ENCODE assay signal across 9 cellular contexts in genomic region chr1:208203127-208203847, GRCh38. TPM values are rescaled to one million over a fixed set of nuclear protein-coding genes. Genes with fewer than 3 reads are reported as not detected.
A peak's percentile ranks its signal among the peaks of the same experiment; 100 is the strongest.
DNase-seq lines count a peak whose midpoint lies in the region; ATAC-seq and TF ChIP-seq lines count a peak whose summit lies in the region.
"Had no signal": no experiment of that assay in that cellular context is flagged by ENCODE, and none has a peak within 500 bp of the region (broad histone marks: within the 10 kb centered on the region; RNA-seq: fewer than 3 reads in every experiment).

No MANE protein-coding gene starts in this region.

- peaks cover 5% of the 10 kb centered on the region for H3K27me3 Mint-ChIP-seq in neural progenitor cell (ENCODE audit: insufficient read depth, low read depth)

- no peak overlapping the region for H3K4me3 ChIP-seq in BLaER1 treated with 17β-estradiol and CSF1 and Interleukin-3, amounts not matched to agents 10 nM and 100 nM
- H3K4me3 ChIP-seq in colonic mucosa (no peak overlapping the region), neural progenitor cell (no peak overlapping the region)

- TF ChIP-seq CTCF in colonic mucosa (IDR thresholded peaks at IDR 0.05): no peak
- no peak for TF ChIP-seq CTCF in neural progenitor cell (IDR thresholded peaks at IDR 0.05)

- H4K20me1 ChIP-seq in BLaER1 treated with 17β-estradiol and CSF1 and Interleukin-3, amounts not matched to agents 10 nM and 100 nM: no peaks in the 10 kb centered on the region
- H4K20me1 ChIP-seq in neural progenitor cell (ENCODE audit: low read depth): no peaks in the 10 kb centered on the region

- H3K27me3 ChIP-seq in BLaER1 treated with 17β-estradiol and CSF1 and Interleukin-3, amounts not matched to agents 10 nM and 100 nM: no peaks in the 10 kb centered on the region
- H3K27me3 ChIP-seq in colonic mucosa (no peaks in the 10 kb centered on the region), neural progenitor cell (no peaks in the 10 kb centered on the region)

- H3K9ac ChIP-seq in BLaER1 treated with 17β-estradiol and CSF1 and Interleukin-3, amounts not matched to agents 10 nM and 100 nM: no peak overlapping the region
- peak overlapping the region in 1 of 2 donors; percentile 78 for H3K9ac ChIP-seq in colonic mucosa (ENCODE audit: low read depth in 2 of 2, low read length in 2 of 2)
- H3K9ac ChIP-seq in neural progenitor cell: no peak overlapping the region

- ATAC-seq in GM18861 (IDR thresholded peaks at IDR 0.05; ENCODE audit: unreplicated experiment): no peak

- DNase-seq in NCI-H2227 (lab: John Stamatoyannopoulos, UW; ENCODE audit: unreplicated experiment) (peak; percentile 25), colonic mucosa (peak; percentile 87), neural progenitor cell (ENCODE audit: low spot score) (no peak)
- no peak for DNase-seq in stimulated activated CD4-positive, alpha-beta T cell treated with anti-CD3 and anti-CD28 coated beads, Interleukin-2, amount 100 ng/mL, for 24 hours
- DNase-seq in stimulated activated CD4-positive, alpha-beta T cell treated with anti-CD3 and anti-CD28 coated beads, Interleukin-4, amount 100 ng/mL, for 24 hours: no peak
- no peak for DNase-seq in activated effector memory CD4-positive, alpha-beta T cell treated with anti-CD3 and anti-CD28 coated beads, Interleukin-2, amount 50 U/mL, for 16 hours

- peak overlapping the region; percentile 44 for H3K27ac Mint-ChIP-seq in neural progenitor cell

- H3K4me3 Mint-ChIP-seq in neural progenitor cell: peak overlapping the region; percentile 21
- H3K4me3 Mint-ChIP-seq: IgD-negative memory B cell had no signal

- H3K4me2 ChIP-seq in BLaER1 treated with 17β-estradiol and CSF1 and Interleukin-3, amounts not matched to agents 10 nM and 100 nM: peak overlapping the region in 6 of 11 experiments; percentile 23 to 46 (median 32); a peak in 5 of 22 replicates
- H3K4me2 ChIP-seq in neural progenitor cell: no peak overlapping the region

- H3K79me2 ChIP-seq in neural progenitor cell (ENCODE audit: low read depth): no peaks in the 10 kb centered on the region

- intact Hi-C loops in colonic mucosa (cut with DNase I): loop anchor here (5.0 kb wide), 1 partner anchor 34 kb away; no protein-coding TSS in a partner anchor

- peaks cover 51% of the 10 kb centered on the region for H3K4me1 Mint-ChIP-seq in neural progenitor cell
- H3K4me1 Mint-ChIP-seq: IgD-negative memory B cell had no signal

- peaks cover 12% of the 10 kb centered on the region for H3F3A ChIP-seq in neural progenitor cell (ENCODE audit: low read depth)

- no peaks in the 10 kb centered on the region for H3K9me3 ChIP-seq in BLaER1 treated with 17β-estradiol and CSF1 and Interleukin-3, amounts not matched to agents 10 nM and 100 nM (replicated peaks in 1 of 11)
- H3K9me3 ChIP-seq in colonic mucosa: no peaks in the 10 kb centered on the region
- H3K9me3 ChIP-seq in neural progenitor cell (ENCODE audit: low read depth): no peaks in the 10 kb centered on the region

- H3K4me1 ChIP-seq in BLaER1 treated with 17β-estradiol and CSF1 and Interleukin-3, amounts not matched to agents 10 nM and 100 nM: peaks cover 13 to 28% (median 19%) of the 10 kb centered on the region in 10 experiments; a peak in 19 of 20 replicates
- H3K4me1 ChIP-seq in colonic mucosa (peaks cover 13% of the 10 kb centered on the region), neural progenitor cell (peaks cover 48% of the 10 kb centered on the region)

- no peaks in the 10 kb centered on the region for H3K9me3 Mint-ChIP-seq in neural progenitor cell
- H3K9me3 Mint-ChIP-seq: IgD-negative memory B cell had no signal

- H3K27ac ChIP-seq in BLaER1 treated with 17β-estradiol and CSF1 and Interleukin-3, amounts not matched to agents 10 nM and 100 nM: no peak overlapping the region
- H3K27ac ChIP-seq in colonic mucosa: peak overlapping the region; percentile 78
- no peak overlapping the region for H3K27ac ChIP-seq in neural progenitor cell

- no peaks in the 10 kb centered on the region for H3K36me3 ChIP-seq in BLaER1 treated with 17β-estradiol and CSF1 and Interleukin-3, amounts not matched to agents 10 nM and 100 nM
- H3K36me3 ChIP-seq in colonic mucosa (no peaks in the 10 kb centered on the region), neural progenitor cell (no peaks in the 10 kb centered on the region)

- no peak overlapping the region for H2AFZ ChIP-seq in neural progenitor cell (replicated peaks)

- peaks cover 18% of the 10 kb centered on the region for H3K36me3 Mint-ChIP-seq in neural progenitor cell
- H3K36me3 Mint-ChIP-seq: IgD-negative memory B cell had no signal

RNA-seq across cellular contexts. Expression of gene PLXNA2, which starts 40.9 kb away (rescaled TPM):
- total RNA-seq in colonic mucosa (10 to 100 TPM; 46.1 to 81.6 TPM), neural progenitor cell (ENCODE audit: low replicate concordance) (1.7 and 2.3 TPM in 2 replicates)

Comparison
In these comparisons a context has a peak if more than half of its experiments do, and no peak if none do; other contexts are left out.
1. DNase-seq: peak in NCI-H2227 (single experiment) and colonic mucosa (single experiment); none in neural progenitor cell (single experiment), stimulated activated CD4-positive, alpha-beta T cell treated with anti-CD3 and anti-CD28 coated beads, Interleukin-2, amount 100 ng/mL, for 24 hours (0 of 2), stimulated activated CD4-positive, alpha-beta T cell treated with anti-CD3 and anti-CD28 coated beads, Interleukin-4, amount 100 ng/mL, for 24 hours (single experiment) and activated effector memory CD4-positive, alpha-beta T cell treated with anti-CD3 and anti-CD28 coated beads, Interleukin-2, amount 50 U/mL, for 16 hours (single experiment).
2. RNA of gene PLXNA2, which starts 40.9 kb away (total RNA-seq): 46.1 to 81.6 TPM in colonic mucosa; 1.7 to 2.3 TPM in neural progenitor cell; every median in the first group is over 10 times any median in the second.